ENCODE assay signal across 13 cellular contexts in genomic region chr17:77387891-77388290, GRCh38.
DNase-seq lines count a peak whose midpoint lies in the region; ATAC-seq, FAIRE-seq and TF ChIP-seq lines count a peak whose summit lies in the region.
"Had no signal": no experiment of that assay in that cellular context is flagged by ENCODE, and none has a peak within 500 bp of the region (broad histone marks: within the 10 kb centered on the region; RNA-seq: fewer than 3 reads in every experiment).

No MANE protein-coding gene starts in this region.

- in situ Hi-C loops in G401 (cut with HindIII; ENCODE audit: low sequenced_read_pairs): no loop called here

- CTCF ChIA-PET in activated CD8-positive, alpha-beta T cell treated with anti-CD3 and anti-CD28 coated beads, Interleukin-2, amount 10 ng/mL, durations not matched to agents 7 days and 5 days (lab: Charles Lee): interaction anchor here (1.1 to 7.3 kb wide), 6 partner anchors 12 to 107 kb away, joined by 3 to 73 read pairs (median 20); no protein-coding TSS in a partner anchor
- CTCF ChIA-PET in activated CD8-positive, alpha-beta T cell treated with anti-CD3 and anti-CD28 coated beads for 36 hours (lab: Charles Lee): interaction anchor here (1.4 to 5.1 kb wide), 5 partner anchors 13 to 56 kb away, joined by 3 to 64 read pairs (median 15); no protein-coding TSS in a partner anchor

- peaks cover 61% of the 10 kb centered on the region for H3K36me3 Mint-ChIP-seq in activated CD8-positive, alpha-beta T cell treated with anti-CD3 and anti-CD28 coated beads, Interleukin-2, amount 10 ng/mL, durations not matched to agents 7 days and 5 days (ENCODE audit: low read depth)
- H3K36me3 Mint-ChIP-seq in activated CD8-positive, alpha-beta T cell treated with anti-CD3 and anti-CD28 coated beads for 36 hours (ENCODE audit: low read depth): peaks cover 7% of the 10 kb centered on the region

- H3K4me1 ChIP-seq in ascending aorta: peaks cover 54 to 73% of the 10 kb centered on the region in 2 donors
- H3K4me1 ChIP-seq in mesendoderm (ENCODE audit: control insufficient read depth, low read depth, low read length): peaks cover 36% of the 10 kb centered on the region
- H3K4me1 ChIP-seq in suprapubic skin: peaks cover 96% of the 10 kb centered on the region

- H3K9me3 Mint-ChIP-seq in activated CD8-positive, alpha-beta T cell treated with anti-CD3 and anti-CD28 coated beads, Interleukin-2, amount 10 ng/mL, durations not matched to agents 7 days and 5 days (ENCODE audit: insufficient read depth): no peaks in the 10 kb centered on the region
- no peaks in the 10 kb centered on the region for H3K9me3 Mint-ChIP-seq in activated CD8-positive, alpha-beta T cell treated with anti-CD3 and anti-CD28 coated beads for 36 hours
- H3K9me3 Mint-ChIP-seq: activated naive CD4-positive, alpha-beta T cell treated with anti-CD3 and anti-CD28 coated beads, Interleukin-2, amount 50 U/mL, for 24 hours had no signal

- H2AK5ac ChIP-seq in mesendoderm (ENCODE audit: low read length): no peak overlapping the region

- H3K9ac ChIP-seq in mesendoderm (ENCODE audit: low read length): no peak overlapping the region

- no peak for DNase-seq in activated CD8-positive, alpha-beta T cell treated with anti-CD3 and anti-CD28 coated beads, Interleukin-2, amount 10 ng/mL, durations not matched to agents 7 days and 5 days
- no peak for DNase-seq in activated CD8-positive, alpha-beta T cell treated with anti-CD3 and anti-CD28 coated beads for 36 hours
- DNase-seq in ascending aorta (ENCODE audit: low spot score in 2 of 2) (no peak), mesendoderm (no peak), suprapubic skin (ENCODE audit: low spot score in 2 of 2) (no peak), G401 (ENCODE audit: low spot score) (no peak), RCC 7860 (ENCODE audit: low spot score) (no peak)
- DNase-seq in stimulated activated naive CD4-positive, alpha-beta T cell (lab: John Stamatoyannopoulos, UW): no peak
- DNase-seq: ACHN; activated CD4-positive, CD25-positive, alpha-beta regulatory T cell; SHP77 had no signal

- H3K27me3 ChIP-seq in ascending aorta (no peaks in the 10 kb centered on the region), mesendoderm (ENCODE audit: insufficient read depth, low read length, poor library complexity) (no peaks in the 10 kb centered on the region), suprapubic skin (no peaks in the 10 kb centered on the region)

- H3K79me2 ChIP-seq in mesendoderm (ENCODE audit: control insufficient read depth, insufficient read depth, low read length): peaks cover 58% of the 10 kb centered on the region

- no peak overlapping the region for H2BK5ac ChIP-seq in mesendoderm (ENCODE audit: low read length)

- no peak overlapping the region for H4K5ac ChIP-seq in mesendoderm (ENCODE audit: low read length)

- H3K9me3 ChIP-seq in ascending aorta: no peaks in the 10 kb centered on the region
- no peaks in the 10 kb centered on the region for H3K9me3 ChIP-seq in suprapubic skin

- no peak for FAIRE-seq in RCC 7860 (lab: Jason Lieb, UNC)
- FAIRE-seq: GM18507 had no signal

- intact Hi-C loops in activated CD8-positive, alpha-beta T cell treated with anti-CD3 and anti-CD28 coated beads for 36 hours (cut with micrococcal nuclease): no loop called here
- intact Hi-C loops in ascending aorta (cut with DNase I): no loop called here

- no peak overlapping the region for H3K4ac ChIP-seq in mesendoderm (ENCODE audit: low read depth, low read length)

- peak overlapping the region; percentile 6 for H3K18ac ChIP-seq in mesendoderm (ENCODE audit: low read length)

- ATAC-seq in activated CD8-positive, alpha-beta T cell treated with anti-CD3 and anti-CD28 coated beads, Interleukin-2, amount 10 ng/mL, durations not matched to agents 7 days and 5 days: no peak
- no peak for ATAC-seq in activated CD8-positive, alpha-beta T cell treated with anti-CD3 and anti-CD28 coated beads for 36 hours

- no CpG with 5 or more reads among the region's 14 CpGs for WGBS in mesendoderm (ENCODE audit: extremely low coverage, insufficient coverage, low lambda C conversion rate)
- WGBS in suprapubic skin: 80% methylated on average over 13 of the region's 14 CpGs

- H4K8ac ChIP-seq in mesendoderm (ENCODE audit: low read depth, low read length): no peak overlapping the region

- TF ChIP-seq CTCF in activated CD8-positive, alpha-beta T cell treated with anti-CD3 and anti-CD28 coated beads for 36 hours (IDR thresholded peaks at IDR 0.05): no peak
- TF ChIP-seq CTCF in ascending aorta (IDR thresholded peaks at IDR 0.05) (no peak), suprapubic skin (IDR thresholded peaks at IDR 0.05) (no peak)

- H3K23ac ChIP-seq in mesendoderm (ENCODE audit: low read length): no peak overlapping the region

- POLR2A ChIA-PET in activated CD8-positive, alpha-beta T cell treated with anti-CD3 and anti-CD28 coated beads, Interleukin-2, amount 10 ng/mL, durations not matched to agents 7 days and 5 days (lab: Charles Lee): interaction anchor here (6.9 kb wide), 1 partner anchor 13 kb away, joined by 54 read pairs; no protein-coding TSS in a partner anchor
- POLR2A ChIA-PET in activated CD8-positive, alpha-beta T cell treated with anti-CD3 and anti-CD28 coated beads for 36 hours (lab: Charles Lee): interaction anchor here (0.6 to 4.3 kb wide), 6 partner anchors 12 to 456 kb away, joined by 3 to 52 read pairs (median 4); no protein-coding TSS in a partner anchor

- peaks cover 93% of the 10 kb centered on the region for H3K4me1 Mint-ChIP-seq in activated CD8-positive, alpha-beta T cell treated with anti-CD3 and anti-CD28 coated beads, Interleukin-2, amount 10 ng/mL, durations not matched to agents 7 days and 5 days (ENCODE audit: low read depth)
- peaks cover 82% of the 10 kb centered on the region for H3K4me1 Mint-ChIP-seq in activated CD8-positive, alpha-beta T cell treated with anti-CD3 and anti-CD28 coated beads for 36 hours (ENCODE audit: low read depth)

- no peak overlapping the region for H3K4me2 ChIP-seq in mesendoderm (ENCODE audit: low read length)

- H3K79me1 ChIP-seq in mesendoderm (ENCODE audit: low read length): peaks cover 47% of the 10 kb centered on the region

- H3K56ac ChIP-seq in mesendoderm (ENCODE audit: low read length): peak overlapping the region; percentile 67

- H2BK15ac ChIP-seq in mesendoderm (replicated peaks; ENCODE audit: low read depth): no peak overlapping the region

- no peak for TF ChIP-seq POLR2A in suprapubic skin (IDR thresholded peaks at IDR 0.05)

- no peak overlapping the region for H3K4me3 ChIP-seq in ascending aorta
- no peak overlapping the region for H3K4me3 ChIP-seq in mesendoderm (ENCODE audit: low read length)
- no peak overlapping the region for H3K4me3 ChIP-seq in suprapubic skin

- H3K36me3 ChIP-seq in ascending aorta (no peaks in the 10 kb centered on the region), mesendoderm (ENCODE audit: control insufficient read depth, insufficient read depth, low read length) (no peaks in the 10 kb centered on the region), suprapubic skin (no peaks in the 10 kb centered on the region)

- H3K4me3 Mint-ChIP-seq in activated CD8-positive, alpha-beta T cell treated with anti-CD3 and anti-CD28 coated beads, Interleukin-2, amount 10 ng/mL, durations not matched to agents 7 days and 5 days: peak overlapping the region; percentile 84
- no peak overlapping the region for H3K4me3 Mint-ChIP-seq in activated CD8-positive, alpha-beta T cell treated with anti-CD3 and anti-CD28 coated beads for 36 hours

- H3K27ac ChIP-seq in ascending aorta: peak overlapping the region; percentile 1 to 52
- H3K27ac ChIP-seq in mesendoderm (ENCODE audit: low read depth, low read length): peak overlapping the region; percentile 30
- peak overlapping the region; percentile 60 for H3K27ac ChIP-seq in suprapubic skin

- TF ChIP-seq EP300 in suprapubic skin (IDR thresholded peaks at IDR 0.05): no peak

- H3K27me3 Mint-ChIP-seq in activated CD8-positive, alpha-beta T cell treated with anti-CD3 and anti-CD28 coated beads, Interleukin-2, amount 10 ng/mL, durations not matched to agents 7 days and 5 days (ENCODE audit: low read depth): no peaks in the 10 kb centered on the region
- no peaks in the 10 kb centered on the region for H3K27me3 Mint-ChIP-seq in activated CD8-positive, alpha-beta T cell treated with anti-CD3 and anti-CD28 coated beads for 36 hours
- H3K27me3 Mint-ChIP-seq: activated naive CD4-positive, alpha-beta T cell treated with anti-CD3 and anti-CD28 coated beads, Interleukin-2, amount 50 U/mL, for 24 hours had no signal

- H2BK120ac ChIP-seq in mesendoderm (ENCODE audit: low read depth, low read length): no peak overlapping the region

- H3K27ac Mint-ChIP-seq in activated CD8-positive, alpha-beta T cell treated with anti-CD3 and anti-CD28 coated beads, Interleukin-2, amount 10 ng/mL, durations not matched to agents 7 days and 5 days: peak overlapping the region; percentile 85
- H3K27ac Mint-ChIP-seq in activated CD8-positive, alpha-beta T cell treated with anti-CD3 and anti-CD28 coated beads for 36 hours: no peak overlapping the region
